ENCODE assay signal across 16 cellular contexts in genomic region chr16:64907844-64908243, GRCh38.
"Had no signal": no experiment of that assay in that cellular context is flagged by ENCODE, and none has a peak within 500 bp of the region (broad histone marks: within the 10 kb centered on the region; RNA-seq: fewer than 3 reads in every experiment).

No MANE protein-coding gene starts in this region.

- H3K27me3 ChIP-seq: ascending aorta had no signal

- H3K4me3 ChIP-seq: ascending aorta, coronary artery, lung had no signal

- ATAC-seq: activated CD8-positive, alpha-beta T cell treated with anti-CD3 and anti-CD28 coated beads for 36 hours; activated T-cell treated with anti-CD3 and anti-CD28 coated beads, Interleukin-2, amount 50 U/mL, for 72 hours; naive thymus-derived CD8-positive, alpha-beta T cell had no signal

- DNase-seq: activated CD4-positive, alpha-beta T cell treated with anti-CD3 and anti-CD28 coated beads for 4 hours; activated CD8-positive, alpha-beta memory T cell treated with anti-CD3 and anti-CD28 coated beads, Interleukin-2, amount 50 U/mL, for 4 hours; activated CD8-positive, alpha-beta T cell treated with anti-CD3 and anti-CD28 coated beads for 36 hours; activated naive CD8-positive, alpha-beta T cell treated with anti-CD3 and anti-CD28 coated beads, Interleukin-2, amount 10 ng/mL, durations not matched to agents 7 days and 5 days; activated T-cell treated with anti-CD3 and anti-CD28 coated beads, Interleukin-2, amount 50 U/mL, for 72 hours; caudate nucleus; effector memory CD4-positive, alpha-beta T cell; hippocampal formation; naive thymus-derived CD8-positive, alpha-beta T cell; nucleus accumbens; stimulated activated CD4-positive, alpha-beta T cell treated with anti-CD3 and anti-CD28 coated beads, Interleukin-4, amount 100 ng/mL, for 1 hour; T-helper 1 cell had no signal

- H3K36me3 ChIP-seq: ascending aorta had no signal

- H3K27ac ChIP-seq: ascending aorta, coronary artery, VCaP had no signal

- H3K9me3 ChIP-seq: ascending aorta had no signal
